In genomic region chr1:206583461-206584264, GRCh38 we compare ENCODE assay signal across 8 cellular contexts. TPM values are rescaled to one million over a fixed set of nuclear protein-coding genes. Genes with fewer than 3 reads are reported as not detected.
DNase-seq lines count a peak whose midpoint lies in the region; ATAC-seq and TF ChIP-seq lines count a peak whose summit lies in the region.

No MANE protein-coding gene starts in this region.

- H3K9me3 Mint-ChIP-seq in chondrocyte (ENCODE audit: low read depth), result no peaks in the 10 kb centered on the region

- H3K36me3 ChIP-seq in left lung, result peaks cover 0 to 57% of the 10 kb centered on the region in 2 donors

- intact Hi-C loops in left lung (cut with DNase I), result loop anchor here in 1 of 2 donors (5.0 kb wide), 1 partner anchor 36 kb away; no protein-coding TSS in a partner anchor

- H3K27me3 Mint-ChIP-seq in chondrocyte (ENCODE audit: low read depth), result peaks cover 4% of the 10 kb centered on the region

- ATAC-seq in left lung, result peak; percentile 71
- no peak for ATAC-seq in HG02870 (IDR thresholded peaks at IDR 0.05; ENCODE audit: unreplicated experiment)

- peak; percentile 81 for DNase-seq in A172 (ENCODE audit: low spot score)
- DNase-seq in GM13977 (ENCODE audit: low spot score), result peak; percentile 71
- peak; percentile 65 for DNase-seq in NCI-H345 treated with DMSO at 0.1 percent for 48 hours (lab: John Stamatoyannopoulos, UW; ENCODE audit: unreplicated experiment)
- peak; percentile 92 for DNase-seq in activated CD4-positive, alpha-beta T cell treated with anti-CD3 and anti-CD28 coated beads for 48 hours
- DNase-seq in chondrocyte (ENCODE audit: low spot score), result no peak
- DNase-seq in left lung, result peak; percentile 71 to 87
- peak; percentile 75 to 84 (median 82) for DNase-seq in stimulated activated CD4-positive, alpha-beta T cell treated with anti-CD3 and anti-CD28 coated beads, TNF-alpha, amount 100 ng/mL, for 24 hours (ENCODE audit: low read depth in 3 of 3)

- no peak overlapping the region for H3K27ac Mint-ChIP-seq in chondrocyte (ENCODE audit: unreplicated experiment)

- H3K9me3 ChIP-seq in left lung, result no peaks in the 10 kb centered on the region

- H3K4me3 ChIP-seq in left lung, result no peak overlapping the region

- H3K27me3 ChIP-seq in left lung, result no peaks in the 10 kb centered on the region

- H3K4me1 ChIP-seq in left lung, result peaks cover 0 to 74% of the 10 kb centered on the region in 2 donors

- peak overlapping the region in 1 of 2 donors; percentile 91 for H3K27ac ChIP-seq in left lung

- H3K36me3 Mint-ChIP-seq in chondrocyte (ENCODE audit: low read depth), result no peaks in the 10 kb centered on the region

- TF ChIP-seq CTCF in GM13977 (IDR thresholded peaks at IDR 0.05; ENCODE audit: extremely low read depth, insufficient read depth, missing control alignments) (peak; percentile 93), chondrocyte (IDR thresholded peaks at IDR 0.05) (peak; percentile 96), left lung (IDR thresholded peaks at IDR 0.05) (peak; percentile 86 to 96)

- peaks cover 24% of the 10 kb centered on the region for H3K4me1 Mint-ChIP-seq in chondrocyte (ENCODE audit: low read depth)

- in situ Hi-C loops in GM13977 (cut with MboI; ENCODE audit: low pct_unique_long_range_greater_than_20kb, low sequenced_read_pairs, unreplicated experiment), result loop anchor here (5.0 kb wide), 1 partner anchor 36 kb away; no protein-coding TSS in a partner anchor

- H3K4me3 Mint-ChIP-seq in chondrocyte (ENCODE audit: unreplicated experiment), result no peak overlapping the region

RNA-seq across cellular contexts. Expression of gene EIF2D, which starts 28.6 kb away (rescaled TPM):
- 53.6 and 54.7 TPM in 2 replicates for total RNA-seq in A172 (2014; rRNA removed; shearing (Covaris generic))
- total RNA-seq in chondrocyte (33.9 to 50.5 TPM (median 34.7 TPM) in 3 replicates), left lung (10 to 100 TPM; 37.5 to 39.5 TPM)

RNA-seq across cellular contexts. Expression of gene DYRK3, which starts 51.7 kb away (rescaled TPM):
- 26.8 and 32.8 TPM in 2 replicates for total RNA-seq in A172 (2014; rRNA removed; shearing (Covaris generic))
- 4.8 to 6.6 TPM (median 5.7 TPM) in 3 replicates for total RNA-seq in chondrocyte
- total RNA-seq in left lung, result 10 to 100 TPM; 11.5 to 11.8 TPM
